In genomic region chr3:120438971-120439370, GRCh38 we compare ENCODE assay signal across 1 cellular context.
A peak's percentile ranks its signal among the peaks of the same experiment; 100 is the strongest.
TF ChIP-seq lines count a peak whose summit lies in the region.

No MANE protein-coding gene starts in this region.

TF ChIP-seq in liver, 16 proteins besides CTCF, POLR2A, EP300 and RAD21 (continued from another document):
- TF ChIP-seq REST (IDR thresholded peaks at IDR 0.05) (peak; percentile 91), RXRA (IDR thresholded peaks at IDR 0.05) (peak; percentile 14 to 20)
